ENCODE assay signal across 2 cellular contexts in genomic region chr11:113626736-113627135, GRCh38.
TF ChIP-seq lines count a peak whose summit lies in the region.

No MANE protein-coding gene starts in this region.

TF ChIP-seq in HepG2, 621 proteins besides CTCF, POLR2A, EP300 and RAD21:
- TF ChIP-seq MAFF (IDR thresholded peaks at IDR 0.05; ENCODE audit: low read depth, low read length) = 0 out of 2 replicates have a peak, but pooled peaks have one; percentile 4
- no peak for TF ChIP-seq NR2F6 (IDR thresholded peaks at IDR 0.05)
- no peak for TF ChIP-seq NR2F6 (CRISPR knock-in tag; IDR thresholded peaks at IDR 0.05)
- TF ChIP-seq PTBP1 (IDR thresholded peaks at IDR 0.05; ENCODE audit: low read depth, low read length, poor library complexity, severe bottlenecking) = no peak
- no peak for TF ChIP-seq GABPB1 (CRISPR knock-in tag; IDR thresholded peaks at IDR 0.05)
- no peak for TF ChIP-seq NR2F1 (CRISPR knock-in tag; IDR thresholded peaks at IDR 0.05)
- no peak for TF ChIP-seq DDIT3 (CRISPR knock-in tag; IDR thresholded peaks at IDR 0.05)
- TF ChIP-seq SNAI1 (CRISPR knock-in tag; IDR thresholded peaks at IDR 0.05; ENCODE audit: borderline replicate concordance) = no peak
- TF ChIP-seq ZFP36L1 (CRISPR knock-in tag; IDR thresholded peaks at IDR 0.05) = no peak
TF ChIP-seq in HepG2: peak in this region for 1.

TF ChIP-seq in K562, 482 proteins besides CTCF, POLR2A, EP300 and RAD21:
- TF ChIP-seq L3MBTL2 (IDR thresholded peaks at IDR 0.05) = no peak
- no peak for TF ChIP-seq MAZ (CRISPR knock-in tag; conservative IDR thresholded peaks at IDR 0.05 in 1 of 2, IDR thresholded peaks at IDR 0.05 in 1 of 2)
- TF ChIP-seq ZNF316 (IDR thresholded peaks at IDR 0.05) = peak; percentile 37; the same call in 1 of the 2 replicates
- no peak for TF ChIP-seq HNRNPL (IDR thresholded peaks at IDR 0.05; ENCODE audit: low read depth, low read length)
- TF ChIP-seq ZNF263 (CRISPR knock-in tag; IDR thresholded peaks at IDR 0.05; ENCODE audit: borderline replicate concordance) = no peak
- no peak for TF ChIP-seq NFE2L1 (tag; IDR thresholded peaks at IDR 0.05; ENCODE audit: borderline replicate concordance, low read depth)
- no peak for TF ChIP-seq AFF1 (IDR thresholded peaks at IDR 0.05; ENCODE audit: low read depth in 1 of 2, partially characterized antibody in 2 of 2)
